Comparison of ENCODE assay signal across 8 cellular contexts in the genomic region with DNA sequence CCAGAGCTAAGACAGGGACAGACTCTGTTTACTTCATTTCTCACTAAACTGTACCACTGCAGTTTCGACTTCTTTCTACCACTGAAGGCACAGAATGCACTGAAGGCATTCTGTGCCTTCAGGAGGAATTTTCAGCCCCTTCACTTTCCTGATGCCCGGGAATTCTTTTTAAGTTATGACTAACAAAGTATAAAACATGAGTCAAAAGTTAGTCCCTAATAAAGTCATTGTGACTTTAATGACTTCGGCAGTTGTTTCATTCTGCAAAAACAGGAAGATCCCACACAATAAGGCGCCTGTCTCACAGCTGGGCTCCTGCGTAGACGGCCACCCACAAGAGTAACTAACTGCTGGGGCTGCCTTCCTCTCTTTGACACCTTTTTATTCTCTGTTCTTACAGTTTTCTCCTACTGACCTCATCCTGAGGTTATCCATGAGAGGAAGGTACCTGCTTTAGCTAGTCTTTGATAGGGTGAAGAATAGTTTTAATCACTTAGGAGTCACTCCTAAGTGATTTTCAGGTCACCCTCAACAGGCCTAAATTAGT.
A peak's percentile ranks its signal among the peaks of the same experiment; 100 is the strongest.
DNase-seq lines count a peak whose midpoint lies in the region; ATAC-seq, FAIRE-seq and TF ChIP-seq lines count a peak whose summit lies in the region.

No MANE protein-coding gene starts in this region.

- H3K9me3 ChIP-seq in lung (ENCODE audit: control insufficient read depth in 2 of 2, insufficient read depth in 1 of 2, low read length in 1 of 2) (no peaks in the 10 kb centered on the region), transverse colon (no peaks in the 10 kb centered on the region)

- H3K27ac ChIP-seq in lung (ENCODE audit: low read depth in 1 of 2, low read length in 1 of 2): peak overlapping the region; percentile 52 to 83
- peak overlapping the region; percentile 44 to 71 (median 62) for H3K27ac ChIP-seq in transverse colon

- ATAC-seq in GM18505 (IDR thresholded peaks at IDR 0.05; ENCODE audit: unreplicated experiment) (peak; percentile 64), lung (ENCODE audit: insufficient read depth, low FRiP score) (no peak)
- peak; percentile 67 for ATAC-seq in activated naive CD8-positive, alpha-beta T cell treated with anti-CD3 and anti-CD28 coated beads, Interleukin-2, amount 10 ng/mL, durations not matched to agents 7 days and 5 days (ENCODE audit: low read depth)

- H3K4me3 Mint-ChIP-seq in HFFc6: peak overlapping the region; percentile 83
- H3K4me3 Mint-ChIP-seq in activated naive CD8-positive, alpha-beta T cell treated with anti-CD3 and anti-CD28 coated beads, Interleukin-2, amount 10 ng/mL, durations not matched to agents 7 days and 5 days: peak overlapping the region; percentile 83

- H3K9me3 Mint-ChIP-seq in HFFc6: no peaks in the 10 kb centered on the region
- H3K9me3 Mint-ChIP-seq in activated naive CD8-positive, alpha-beta T cell treated with anti-CD3 and anti-CD28 coated beads, Interleukin-2, amount 10 ng/mL, durations not matched to agents 7 days and 5 days: no peaks in the 10 kb centered on the region

- in situ Hi-C loops in transverse colon (cut with MboI; ENCODE audit: low pct_ligation_motif_present in 1 of 4, low pct_unique_long_range_greater_than_20kb in 1 of 4, low sequenced_read_pairs in 3 of 4): no loop called here

- WGBS in lung, 2 donors: 18 to 41% methylated on average over 6 of the region's 6 CpGs
- WGBS in transverse colon (ENCODE audit: low coverage in 1 of 2), 2 donors: 14 to 22% methylated on average over 6 of the region's 6 CpGs

- TF ChIP-seq POLR2A in GM18505 (IDR thresholded peaks at IDR 0.05; ENCODE audit: borderline replicate concordance, extremely low read depth, insufficient read depth, insufficient read length) (no peak), transverse colon (IDR thresholded peaks at IDR 0.05) (peak; percentile 22)

- peaks cover 100% of the 10 kb centered on the region for H3K4me1 Mint-ChIP-seq in HFFc6 (ENCODE audit: low read depth)
- H3K4me1 Mint-ChIP-seq in activated naive CD8-positive, alpha-beta T cell treated with anti-CD3 and anti-CD28 coated beads, Interleukin-2, amount 10 ng/mL, durations not matched to agents 7 days and 5 days: peaks cover 78% of the 10 kb centered on the region

- POLR2A ChIA-PET in activated naive CD8-positive, alpha-beta T cell treated with anti-CD3 and anti-CD28 coated beads, Interleukin-2, amount 10 ng/mL, durations not matched to agents 7 days and 5 days (lab: Charles Lee): interaction anchor here (0.7 to 4.7 kb wide), 9 partner anchors 8 to 95 kb away, joined by 3 to 32 read pairs (median 5); no protein-coding TSS in a partner anchor

- FAIRE-seq in HTR-8/SVneo (lab: Jason Lieb, UNC): no peak

- no peak for TF ChIP-seq EP300 in transverse colon (IDR thresholded peaks at IDR 0.05; ENCODE audit: low read depth)

- DNase-seq in HFFc6 (peak; percentile 47), MV-4-11 (lab: John Stamatoyannopoulos, UW) (peak; percentile 82), lung (ENCODE audit: low spot score) (no peak), transverse colon (peak; percentile 66), NCI-H526 (lab: John Stamatoyannopoulos, UW) (no peak), HTR-8/SVneo (ENCODE audit: insufficient read length, low spot score) (no peak)
- DNase-seq in activated naive CD8-positive, alpha-beta T cell treated with anti-CD3 and anti-CD28 coated beads, Interleukin-2, amount 10 ng/mL, durations not matched to agents 7 days and 5 days: no peak

- H3K27ac Mint-ChIP-seq in HFFc6: peak overlapping the region; percentile 88
- H3K27ac Mint-ChIP-seq in activated naive CD8-positive, alpha-beta T cell treated with anti-CD3 and anti-CD28 coated beads, Interleukin-2, amount 10 ng/mL, durations not matched to agents 7 days and 5 days: peak overlapping the region; percentile 91

- H3K4me1 ChIP-seq in lung (ENCODE audit: control insufficient read depth in 2 of 2, insufficient read depth in 2 of 2, low read length in 2 of 2): peaks cover 0 to 52% of the 10 kb centered on the region in 2 donors
- peaks cover 0 to 61% (median 15%) of the 10 kb centered on the region in 4 donors for H3K4me1 ChIP-seq in transverse colon

- H3K36me3 Mint-ChIP-seq in HFFc6 (ENCODE audit: low read depth): peaks cover 54% of the 10 kb centered on the region
- peaks cover 21% of the 10 kb centered on the region for H3K36me3 Mint-ChIP-seq in activated naive CD8-positive, alpha-beta T cell treated with anti-CD3 and anti-CD28 coated beads, Interleukin-2, amount 10 ng/mL, durations not matched to agents 7 days and 5 days

- H3K27me3 Mint-ChIP-seq in HFFc6 (ENCODE audit: insufficient read depth): peaks cover 10% of the 10 kb centered on the region
- H3K27me3 Mint-ChIP-seq in activated naive CD8-positive, alpha-beta T cell treated with anti-CD3 and anti-CD28 coated beads, Interleukin-2, amount 10 ng/mL, durations not matched to agents 7 days and 5 days: no peaks in the 10 kb centered on the region

- peaks cover 0 to 1% of the 10 kb centered on the region in 2 donors for H3K36me3 ChIP-seq in lung (ENCODE audit: control insufficient read depth in 2 of 2, insufficient read depth in 2 of 2, low read length in 2 of 2)
- no peaks in the 10 kb centered on the region for H3K36me3 ChIP-seq in transverse colon

- no peak for TF ChIP-seq CTCF in HFFc6 (IDR thresholded peaks at IDR 0.05)
- no peak for TF ChIP-seq CTCF in lung (IDR thresholded peaks at IDR 0.05; ENCODE audit: control extremely low read depth, extremely low read depth)
- TF ChIP-seq CTCF in transverse colon (IDR thresholded peaks at IDR 0.05): no peak

- H3K27me3 ChIP-seq in lung (ENCODE audit: control insufficient read depth, insufficient read depth): no peaks in the 10 kb centered on the region
- no peaks in the 10 kb centered on the region for H3K27me3 ChIP-seq in transverse colon

- H3K4me3 ChIP-seq in lung (no peak overlapping the region), transverse colon (peak overlapping the region in 1 of 4 donors; percentile 18)

- intact Hi-C loops in transverse colon (cut with DNase I; ENCODE audit: low total_unique reads): no loop called here

Comparison
In these comparisons a context has a peak if more than half of its experiments do, and no peak if none do; other contexts are left out.
1. DNase-seq: peak in HFFc6 (single experiment), MV-4-11 (single experiment) and transverse colon (single experiment); none in activated naive CD8-positive, alpha-beta T cell treated with anti-CD3 and anti-CD28 coated beads, Interleukin-2, amount 10 ng/mL, durations not matched to agents 7 days and 5 days (single experiment), lung (single experiment), NCI-H526 (0 of 2) and HTR-8/SVneo (single experiment).